12 cellular contexts compared by ENCODE assay signal in genomic region chr7:122902751-122903495, GRCh38. TPM values are rescaled to one million over a fixed set of nuclear protein-coding genes. Genes with fewer than 3 reads are reported as not detected.
DNase-seq lines count a peak whose midpoint lies in the region; ATAC-seq and TF ChIP-seq lines count a peak whose summit lies in the region.
"Had no signal": no experiment of that assay in that cellular context is flagged by ENCODE, and none has a peak within 500 bp of the region (broad histone marks: within the 10 kb centered on the region; RNA-seq: fewer than 3 reads in every experiment).

No MANE protein-coding gene starts in this region.

- H3K4me3 ChIP-seq in lower lobe of right lung = no peak overlapping the region
- H3K4me3 ChIP-seq: BLaER1 treated with 17β-estradiol and CSF1 and Interleukin-3, amounts not matched to agents 10 nM and 100 nM had no signal

- peak; percentile 39 for TF ChIP-seq CTCF in C4-2B (conservative IDR thresholded peaks at IDR 0.05)
- TF ChIP-seq CTCF in lower lobe of right lung (IDR thresholded peaks at IDR 0.05) = no peak

- no peaks in the 10 kb centered on the region for H3K36me3 ChIP-seq in lower lobe of right lung
- H3K36me3 ChIP-seq: BLaER1 treated with 17β-estradiol and CSF1 and Interleukin-3, amounts not matched to agents 10 nM and 100 nM had no signal

- H3K4me1 ChIP-seq in lower lobe of right lung = no peaks in the 10 kb centered on the region

- peak; percentile 62 for ATAC-seq in GM21360 (IDR thresholded peaks at IDR 0.05; ENCODE audit: unreplicated experiment)
- no peak for ATAC-seq in lower lobe of right lung
- no peak for ATAC-seq in activated T-cell treated with anti-CD3 and anti-CD28 coated beads, Interleukin-2, amount 50 U/mL, for 4 hours
- no peak for ATAC-seq in GM19023 (IDR thresholded peaks at IDR 0.05; ENCODE audit: unreplicated experiment)
- ATAC-seq in GM19467 (IDR thresholded peaks at IDR 0.05; ENCODE audit: unreplicated experiment) = no peak

- DNase-seq in LHCN-M2 (ENCODE audit: low read depth) = peak; percentile 13
- DNase-seq in dermis blood vessel endothelial cell = peak; percentile 28
- DNase-seq in lower lobe of right lung = no peak
- no peak for DNase-seq in activated T-cell treated with anti-CD3 and anti-CD28 coated beads, Interleukin-2, amount 50 U/mL, for 4 hours
- DNase-seq: kidney; occipital lobe; stimulated activated CD4-positive, alpha-beta T cell treated with anti-CD3 and anti-CD28 coated beads, Interleukin-2, amount 100 ng/mL, for 48 hours had no signal

- H3K27me3 Mint-ChIP-seq in activated T-cell treated with anti-CD3 and anti-CD28 coated beads, Interleukin-2, amount 50 U/mL, for 4 hours (ENCODE audit: low read depth) = no peaks in the 10 kb centered on the region

- no peaks in the 10 kb centered on the region for H3K4me1 Mint-ChIP-seq in activated T-cell treated with anti-CD3 and anti-CD28 coated beads, Interleukin-2, amount 50 U/mL, for 4 hours (ENCODE audit: low read depth)

- H3K9me3 ChIP-seq in lower lobe of right lung = no peaks in the 10 kb centered on the region
- H3K9me3 ChIP-seq: BLaER1 treated with 17β-estradiol and CSF1 and Interleukin-3, amounts not matched to agents 10 nM and 100 nM had no signal

- H3K4me3 Mint-ChIP-seq in activated T-cell treated with anti-CD3 and anti-CD28 coated beads, Interleukin-2, amount 50 U/mL, for 4 hours = no peak overlapping the region

- no peaks in the 10 kb centered on the region for H3K27me3 ChIP-seq in lower lobe of right lung (ENCODE audit: low read depth)
- H3K27me3 ChIP-seq: BLaER1 treated with 17β-estradiol and CSF1 and Interleukin-3, amounts not matched to agents 10 nM and 100 nM had no signal

- intact Hi-C loops in lower lobe of right lung (cut with DNase I) = no loop called here

- H3K27ac ChIP-seq in C4-2B (no peak overlapping the region), lower lobe of right lung (no peak overlapping the region)
- H3K27ac ChIP-seq: BLaER1 treated with 17β-estradiol and CSF1 and Interleukin-3, amounts not matched to agents 10 nM and 100 nM had no signal

- H3K9me3 Mint-ChIP-seq in activated T-cell treated with anti-CD3 and anti-CD28 coated beads, Interleukin-2, amount 50 U/mL, for 4 hours = no peaks in the 10 kb centered on the region

- H3K36me3 Mint-ChIP-seq in activated T-cell treated with anti-CD3 and anti-CD28 coated beads, Interleukin-2, amount 50 U/mL, for 4 hours (ENCODE audit: insufficient read depth) = no peaks in the 10 kb centered on the region

RNA-seq across cellular contexts. Expression of gene CADPS2, which starts 16.7 kb away (rescaled TPM):
- total RNA-seq in LHCN-M2 (2014; rRNA removed) = 0.13 and 0.23 TPM in 2 replicates
- polyA plus RNA-seq in LHCN-M2 (2012) = 0.23 TPM
- 69.4 and 83.7 TPM in 2 replicates for total RNA-seq in dermis blood vessel endothelial cell
- total RNA-seq in lower lobe of right lung = 41.1 TPM
- under 1 TPM; 0.11 to 0.18 (median 0.16) TPM for total RNA-seq in activated T-cell treated with anti-CD3 and anti-CD28 coated beads, Interleukin-2, amount 50 U/mL, for 4 hours

Comparison
In these comparisons a context has a peak if more than half of its experiments do, and no peak if none do; other contexts are left out.
1. DNase-seq: peak in LHCN-M2 (single experiment) and dermis blood vessel endothelial cell (single experiment); none in lower lobe of right lung (single experiment) and activated T-cell treated with anti-CD3 and anti-CD28 coated beads, Interleukin-2, amount 50 U/mL, for 4 hours (single experiment).
2. RNA of gene CADPS2, which starts 16.7 kb away (total RNA-seq): 69.4 to 83.7 TPM in dermis blood vessel endothelial cell and 41.1 TPM in lower lobe of right lung (single experiment); 0.13 to 0.23 TPM in LHCN-M2 and 0.11 to 0.18 TPM in activated T-cell treated with anti-CD3 and anti-CD28 coated beads, Interleukin-2, amount 50 U/mL, for 4 hours; every median in the first group is over 10 times any median in the second.